In the genomic region with DNA sequence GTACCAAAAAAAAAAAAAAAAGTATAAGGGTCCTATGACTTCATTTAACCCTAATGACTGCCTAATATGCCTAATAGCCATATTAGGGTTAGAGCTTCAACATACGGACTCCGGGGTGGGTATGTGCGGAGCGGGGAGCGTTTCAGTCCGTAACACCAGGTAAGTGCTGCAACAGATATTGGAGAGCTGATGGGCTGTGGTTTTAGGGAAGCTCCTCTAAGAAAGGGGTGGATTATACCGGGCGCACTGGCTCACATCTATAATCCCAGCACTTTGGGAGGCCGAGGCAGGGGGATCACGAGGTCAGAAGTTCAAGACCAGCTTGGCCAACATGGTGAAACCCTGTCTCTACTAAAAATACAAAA, we compare ENCODE assay signal across 10 cellular contexts. TPM values are rescaled to one million over a fixed set of nuclear protein-coding genes. Genes with fewer than 3 reads are reported as not detected.
DNase-seq lines count a peak whose midpoint lies in the region; ATAC-seq, FAIRE-seq and TF ChIP-seq lines count a peak whose summit lies in the region.
"Had no signal": no experiment of that assay in that cellular context is flagged by ENCODE, and none has a peak within 500 bp of the region (broad histone marks: within the 10 kb centered on the region; RNA-seq: fewer than 3 reads in every experiment).

No MANE protein-coding gene starts in this region.

- no peak overlapping the region for H2AFZ ChIP-seq in IMR-90 (replicated peaks; ENCODE audit: low read length, poor library complexity)

- peaks cover 0 to 9% (median 0%) of the 10 kb centered on the region in 7 donors for H3K9me3 Mint-ChIP-seq in CD14-positive monocyte
- peaks cover 0 to 5% (median 0%) of the 10 kb centered on the region in 5 experiments for H3K9me3 Mint-ChIP-seq in brain
- no peaks in the 10 kb centered on the region for H3K9me3 Mint-ChIP-seq in nephron

- no peak overlapping the region for H2AK9ac ChIP-seq in IMR-90 (replicated peaks; ENCODE audit: low read depth, low read length, poor library complexity)

- BruUV-seq in IMR-90 (replicated peaks; lab: Mats Ljungman, UMichigan): no TSS peak

- peaks cover 25% of the 10 kb centered on the region for H3K9me1 ChIP-seq in IMR-90 (ENCODE audit: insufficient read depth, low read length)

- DNase-seq in CD14-positive monocyte (ENCODE audit: low spot score) (no peak), IMR-90 (no peak), GM12891 (ENCODE audit: insufficient read length, low spot score) (no peak), NCI-H510A treated with DMSO at 0.1 percent for 48 hours (lab: John Stamatoyannopoulos, UW) (no peak), SW480 (ENCODE audit: low spot score) (no peak), GM20000 (ENCODE audit: low spot score) (no peak)
- DNase-seq: activated CD8-positive, alpha-beta memory T cell treated with anti-CD3 and anti-CD28 coated beads, Interleukin-2, amount 50 U/mL, for 48 hours had no signal

- peaks cover 21% of the 10 kb centered on the region for H4K20me1 ChIP-seq in IMR-90 (ENCODE audit: insufficient read depth, low read length)

- H3K79me1 ChIP-seq in IMR-90 (ENCODE audit: low read depth in 1 of 2, low read length in 2 of 2): peaks cover 20 to 70% of the 10 kb centered on the region in 2 experiments

- H3K4me3 Mint-ChIP-seq in CD14-positive monocyte: peak overlapping the region; percentile 92 to 99
- H3K4me3 Mint-ChIP-seq in brain: peak overlapping the region; percentile 91 to 97 (median 94)
- H3K4me3 Mint-ChIP-seq in nephron: peak overlapping the region; percentile 87 to 91 (median 90)

- CTCF ChIA-PET in IMR-90 (lab: Yijun Ruan, JAX): interaction anchor here (0.6 kb wide), 1 partner anchor 403 kb away, joined by 3 read pairs; no protein-coding TSS in a partner anchor

- in situ Hi-C loops in IMR-90 (cut with MboI; ENCODE audit: low sequenced_read_pairs): no loop called here

- H3K27me3 Mint-ChIP-seq in CD14-positive monocyte (ENCODE audit: low read depth in 3 of 3) (peaks cover 0 to 4% (median 1%) of the 10 kb centered on the region in 3 donors), brain (peaks cover 9% of the 10 kb centered on the region), nephron (ENCODE audit: low read depth) (no peaks in the 10 kb centered on the region)

- H2BK120ac ChIP-seq in IMR-90 (ENCODE audit: low read depth, low read length): no peak overlapping the region

- H3K9me3 ChIP-seq in IMR-90 (ENCODE audit: control insufficient read depth, insufficient read depth, low read length): no peaks in the 10 kb centered on the region

- H3K36me3 Mint-ChIP-seq in CD14-positive monocyte (peaks cover 19 to 25% of the 10 kb centered on the region in 2 donors), brain (peaks cover 20% of the 10 kb centered on the region), nephron (ENCODE audit: low read depth) (peaks cover 11% of the 10 kb centered on the region)

- TF ChIP-seq POLR2A in IMR-90 (IDR thresholded peaks at IDR 0.05; ENCODE audit: low read depth, low read length): no peak
- TF ChIP-seq POLR2A in GM12891 (IDR thresholded peaks at IDR 0.05; ENCODE audit: low read depth, low read length): no peak

- TF ChIP-seq CTCF in CD14-positive monocyte (IDR thresholded peaks at IDR 0.05): no peak
- no peak for TF ChIP-seq CTCF in IMR-90 (conservative IDR thresholded peaks at IDR 0.05; ENCODE audit: low read depth, low read length)
- no peak for TF ChIP-seq CTCF in brain (conservative IDR thresholded peaks at IDR 0.05)
- no peak for TF ChIP-seq CTCF in nephron (IDR thresholded peaks at IDR 0.05; ENCODE audit: unreplicated experiment in 3 of 3)
- no peak for TF ChIP-seq CTCF in GM20000 (IDR thresholded peaks at IDR 0.05; ENCODE audit: extremely low read depth, missing control alignments)

- no peak overlapping the region for H2BK5ac ChIP-seq in IMR-90 (ENCODE audit: low read depth, low read length, poor library complexity, severe bottlenecking)

- no peak overlapping the region; the same call in 1 of the 2 replicates for H3K56ac ChIP-seq in IMR-90 (ENCODE audit: extremely low read depth, insufficient read depth, low read length)

- no peak for TF ChIP-seq RAD21 in IMR-90 (IDR thresholded peaks at IDR 0.05; ENCODE audit: low read length)

- H3K4me1 Mint-ChIP-seq in CD14-positive monocyte (peaks cover 60% of the 10 kb centered on the region), brain (peaks cover 65% of the 10 kb centered on the region), nephron (peaks cover 57% of the 10 kb centered on the region)

- H4K8ac ChIP-seq in IMR-90 (ENCODE audit: low read depth in 2 of 2, low read length in 2 of 2): peak overlapping the region in 1 of 2 experiments; percentile 96; a peak in 2 of 4 replicates

- WGBS in IMR-90 (ENCODE audit: extremely low coverage in 2 of 2, insufficient read length in 1 of 2), 2 experiments: 83% methylated on average over 6 of the region's 10 CpGs; no CpG with 5 or more reads in 1 of the 2 experiments

- no peak overlapping the region for H3K27ac ChIP-seq in IMR-90 (ENCODE audit: insufficient read depth, low read length)

- no peak overlapping the region for H2BK20ac ChIP-seq in IMR-90 (ENCODE audit: low read depth, low read length)

- peaks cover 21% of the 10 kb centered on the region for H3K4me1 ChIP-seq in IMR-90 (ENCODE audit: control insufficient read depth, insufficient read depth, low read length)

- no peak overlapping the region for H2AK5ac ChIP-seq in IMR-90 (ENCODE audit: low read depth, low read length)

- no peak overlapping the region for H3K18ac ChIP-seq in IMR-90 (ENCODE audit: low read depth, low read length)

- H3K36me3 ChIP-seq in IMR-90 (ENCODE audit: control insufficient read depth, insufficient read depth, low read length): peaks cover 3% of the 10 kb centered on the region

- no peak overlapping the region for H3K14ac ChIP-seq in IMR-90 (replicated peaks; ENCODE audit: low read depth, low read length)

- peak overlapping the region; percentile 97 to 99 (median 98) for H3K27ac Mint-ChIP-seq in CD14-positive monocyte
- peak overlapping the region in 4 of 5 experiments; percentile 97 to 99 (median 99) for H3K27ac Mint-ChIP-seq in brain
- peak overlapping the region; percentile 94 to 99 (median 96) for H3K27ac Mint-ChIP-seq in nephron

- no peak overlapping the region for H4K91ac ChIP-seq in IMR-90 (ENCODE audit: insufficient read depth, low read depth, low read length)

- H3K9ac ChIP-seq in IMR-90 (ENCODE audit: low read depth, low read length): no peak overlapping the region

- ATAC-seq in IMR-90 (ENCODE audit: low read depth): no peak

- no peak overlapping the region for H3K4me3 ChIP-seq in IMR-90 (ENCODE audit: insufficient read depth, low read depth, low read length)

- 0 out of 2 replicates have a peak overlapping the region, but pooled peaks have one; percentile 95 for H3K23ac ChIP-seq in IMR-90 (ENCODE audit: low read depth, low read length)

- no peaks in the 10 kb centered on the region for H3K27me3 ChIP-seq in IMR-90 (ENCODE audit: control insufficient read depth, insufficient read depth, low read length)

- FAIRE-seq in GM12891 (lab: Jason Lieb, UNC): no peak
- FAIRE-seq: G401.6 had no signal

- dilution Hi-C loops in IMR-90 (cut with HindIII; ENCODE audit: low sequenced_read_pairs, unreplicated experiment): no loop called here

- POLR2A ChIA-PET in IMR-90 (lab: Charles Lee; ENCODE audit: unreplicated experiment): no interaction called here

- no peak overlapping the region for H2BK15ac ChIP-seq in IMR-90 (ENCODE audit: low read depth, low read length)

- H3K4ac ChIP-seq in IMR-90 (ENCODE audit: low read depth, low read length): no peak overlapping the region

- no peak overlapping the region for H4K5ac ChIP-seq in IMR-90 (ENCODE audit: low read depth, low read length)

- H3K4me2 ChIP-seq in IMR-90 (ENCODE audit: low read depth, low read length): no peak overlapping the region

- intact Hi-C loops in CD14-positive monocyte (cut with micrococcal nuclease) (loop anchor here (5.0 kb wide), 2 partner anchors 53 to 57 kb away; a partner anchor contains a TSS), IMR-90 (cut with micrococcal nuclease) (no loop called here)

TF ChIP-seq in IMR-90, 13 proteins besides CTCF, POLR2A, EP300 and RAD21:
- TF ChIP-seq NFE2L2 (IDR thresholded peaks at IDR 0.05; ENCODE audit: low read depth, low read length) (no peak), FOS (IDR thresholded peaks at IDR 0.05; ENCODE audit: low read depth, low read length) (no peak), CHD1 (IDR thresholded peaks at IDR 0.05; ENCODE audit: low read depth, low read length) (no peak)
TF ChIP-seq in IMR-90: peak in this region for 0.

TF ChIP-seq in GM12891, 5 proteins besides CTCF, POLR2A, EP300 and RAD21:
- no peak for TF ChIP-seq POLR2AphosphoS5 (IDR thresholded peaks at IDR 0.05; ENCODE audit: low read depth, low read length)
- no peak for TF ChIP-seq SPI1 (IDR thresholded peaks at IDR 0.05; ENCODE audit: low read depth, low read length)
- no peak for TF ChIP-seq TAF1 (IDR thresholded peaks at IDR 0.05; ENCODE audit: low read depth, low read length)
- TF ChIP-seq PAX5 (IDR thresholded peaks at IDR 0.05; ENCODE audit: insufficient read depth, low read length, severe bottlenecking): no peak
- TF ChIP-seq POU2F2 (IDR thresholded peaks at IDR 0.05; ENCODE audit: low read depth, low read length): no peak

RNA-seq across cellular contexts. Expression of a gene that starts 1.9 kb away (rescaled TPM):
- 10 to 100 TPM; 22.6 to 27.5 TPM for polyA plus RNA-seq in CD14-positive monocyte
- total RNA-seq in IMR-90 (2012; rRNA removed): 22.2 and 33.3 TPM in 2 replicates
- polyA plus RNA-seq in IMR-90 (2012; rRNA removed): 48.3 and 53.9 TPM in 2 replicates
- polyA plus RNA-seq in IMR-90 (2012; cell fraction: cytosol; rRNA removed): 11.5 and 30.5 TPM in 2 replicates
- 11.4 and 92.1 TPM in 2 replicates for polyA plus RNA-seq in IMR-90 (2012; cell fraction: nucleus; rRNA removed; ENCODE audit: low replicate concordance)
- 15.2 TPM for polyA plus RNA-seq in brain (ENCODE audit: insufficient read depth, low read depth, low replicate concordance)
- polyA plus RNA-seq in GM12891 (2012; ENCODE audit: low read depth, missing spikeins): 57.8 TPM

RNA-seq across cellular contexts. Expression of a gene that starts 52.3 kb away (rescaled TPM):
- polyA plus RNA-seq in CD14-positive monocyte: 100 to 1,000 TPM; 124 to 182 TPM
- total RNA-seq in IMR-90 (2012; rRNA removed): 77.4 and 137 TPM in 2 replicates
- polyA plus RNA-seq in IMR-90 (2012; rRNA removed): 55.8 and 63.8 TPM in 2 replicates
- polyA plus RNA-seq in IMR-90 (2012; cell fraction: cytosol; rRNA removed): 5.6 and 6.6 TPM in 2 replicates
- polyA plus RNA-seq in IMR-90 (2012; cell fraction: nucleus; rRNA removed; ENCODE audit: low replicate concordance): 1.3 and 10.3 TPM in 2 replicates
- 66.8 TPM for polyA plus RNA-seq in brain (ENCODE audit: insufficient read depth, low read depth, low replicate concordance)
- 174 TPM for polyA plus RNA-seq in GM12891 (2012; ENCODE audit: low read depth, missing spikeins)

RNA-seq across cellular contexts. Expression of a gene that starts 56.3 kb away (rescaled TPM):
- polyA plus RNA-seq in CD14-positive monocyte (10 to 100 TPM; 32.9 to 40.6 TPM), IMR-90 (2012; rRNA removed) (42.9 and 50.0 TPM in 2 replicates), brain (ENCODE audit: insufficient read depth, low read depth, low replicate concordance) (19.8 TPM)
- total RNA-seq in IMR-90 (2012; rRNA removed): 23.9 and 25.3 TPM in 2 replicates
- polyA plus RNA-seq in IMR-90 (2012; cell fraction: cytosol; rRNA removed): 37.8 and 42.7 TPM in 2 replicates
- 42.1 and 47.2 TPM in 2 replicates for polyA plus RNA-seq in IMR-90 (2012; cell fraction: nucleus; rRNA removed; ENCODE audit: low replicate concordance)
- polyA plus RNA-seq in GM12891 (2012; ENCODE audit: low read depth, missing spikeins): 31.7 TPM
